ENCODE assay signal across 11 cellular contexts in the genomic region with DNA sequence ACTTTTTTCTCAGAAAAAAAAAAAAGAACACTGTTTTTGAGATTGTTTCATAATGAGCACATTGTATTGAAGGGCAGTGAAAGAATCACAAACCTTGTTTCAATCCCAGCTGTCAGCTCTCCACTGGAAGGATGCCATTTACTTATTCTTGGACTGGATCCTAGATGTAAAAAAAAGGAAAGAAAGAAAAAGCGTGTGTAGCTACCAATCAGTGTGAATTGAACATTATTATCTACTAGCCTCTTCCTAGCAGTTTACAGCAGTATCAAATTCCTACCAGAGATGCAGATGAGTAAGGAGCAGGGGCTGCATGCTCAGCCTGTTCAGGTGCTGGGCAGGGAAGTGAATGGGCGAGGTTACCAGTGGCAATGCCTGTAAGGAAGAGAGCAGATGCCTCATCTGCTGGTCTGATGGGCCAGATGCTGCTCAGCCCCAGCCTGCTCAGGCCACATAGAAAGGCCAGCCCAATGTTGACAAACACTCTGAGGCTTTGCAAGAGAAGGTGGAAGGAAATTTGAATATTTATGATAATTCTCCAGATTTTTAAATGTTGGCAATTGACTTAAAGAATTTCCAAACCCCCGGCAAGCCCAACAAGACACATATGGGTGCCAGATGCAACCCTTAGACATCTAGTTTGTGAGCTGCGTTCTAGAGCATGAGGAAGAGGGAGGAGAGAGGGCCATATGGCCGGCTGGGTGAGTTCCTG.
DNase-seq lines count a peak whose midpoint lies in the region; ATAC-seq, FAIRE-seq and TF ChIP-seq lines count a peak whose summit lies in the region.
"Had no signal": no experiment of that assay in that cellular context is flagged by ENCODE, and none has a peak within 500 bp of the region (broad histone marks: within the 10 kb centered on the region; RNA-seq: fewer than 3 reads in every experiment).

No MANE protein-coding gene starts in this region.

- DNase-seq in NCI-H524 (lab: John Stamatoyannopoulos, UW) (peak; percentile 45 to 60), NCI-H524 treated with DMSO at 0.1 percent for 48 hours (lab: John Stamatoyannopoulos, UW) (no peak), SK-N-MC (ENCODE audit: low read depth, low spot score) (no peak), foreskin keratinocyte (peak in 1 of 2 donors; percentile 20), stromal cell of bone marrow (ENCODE audit: low read depth) (peak; percentile 44), kidney (no peak), AML-193 (lab: John Stamatoyannopoulos, UW) (no peak)
- DNase-seq: islet precursor cell, NCI-H2029 treated with DMSO at 0.1 percent for 48 hours had no signal

- no peak overlapping the region for H3K9ac ChIP-seq in SK-N-MC (ENCODE audit: insufficient read length)
- H3K9ac ChIP-seq in kidney (ENCODE audit: low read length in 2 of 2), result no peak overlapping the region

- H3K27ac ChIP-seq in SK-N-MC, result peak overlapping the region; percentile 4; the same call in 1 of the 2 replicates
- H3K27ac ChIP-seq in foreskin keratinocyte, result no peak overlapping the region
- no peak overlapping the region for H3K27ac ChIP-seq in kidney (ENCODE audit: low read depth in 2 of 2, low read length in 2 of 2)

- H3K4me3 ChIP-seq in SK-N-MC (peak overlapping the region; percentile 27), kidney (ENCODE audit: low read length in 2 of 2) (no peak overlapping the region)

- H3K4me1 ChIP-seq in foreskin keratinocyte (no peaks in the 10 kb centered on the region), kidney (ENCODE audit: control insufficient read depth in 1 of 2, insufficient read depth in 1 of 2, low read depth in 1 of 2, low read length in 2 of 2) (no peaks in the 10 kb centered on the region)

- FAIRE-seq in kidney (lab: Jason Lieb, UNC), result no peak

- no peaks in the 10 kb centered on the region for H3K36me3 ChIP-seq in SK-N-MC (ENCODE audit: insufficient read depth, low read length)
- no peaks in the 10 kb centered on the region for H3K36me3 ChIP-seq in kidney (ENCODE audit: control insufficient read depth in 1 of 2, insufficient read depth in 2 of 2, low read length in 2 of 2)

- ATAC-seq in foreskin keratinocyte, result peak; percentile 54
- ATAC-seq in HG03045 (IDR thresholded peaks at IDR 0.05; ENCODE audit: unreplicated experiment), result no peak

- intact Hi-C loops in kidney (cut with DNase I), result no loop called here

- H3K9me3 ChIP-seq in SK-N-MC (ENCODE audit: low read depth, low read length), result no peaks in the 10 kb centered on the region
- no peaks in the 10 kb centered on the region for H3K9me3 ChIP-seq in kidney (ENCODE audit: control insufficient read depth in 1 of 2, low read length in 2 of 2)

- TF ChIP-seq CTCF in foreskin keratinocyte (conservative IDR thresholded peaks at IDR 0.05) (no peak), kidney (IDR thresholded peaks at IDR 0.05; ENCODE audit: borderline replicate concordance, extremely low read depth, insufficient read depth) (no peak)

- H3K27me3 ChIP-seq in foreskin keratinocyte, result peaks cover 7% of the 10 kb centered on the region
- H3K27me3 ChIP-seq: dorsolateral prefrontal cortex had no signal

Comparison
In these comparisons a context has a peak if more than half of its experiments do, and no peak if none do; other contexts are left out.
1. DNase-seq: peak in NCI-H524 (2 of 2) and stromal cell of bone marrow (single experiment); none in NCI-H524 treated with DMSO at 0.1 percent for 48 hours (single experiment), SK-N-MC (single experiment), kidney (single experiment) and AML-193 (0 of 2).